ENCODE assay signal across 2 cellular contexts in the genomic region with DNA sequence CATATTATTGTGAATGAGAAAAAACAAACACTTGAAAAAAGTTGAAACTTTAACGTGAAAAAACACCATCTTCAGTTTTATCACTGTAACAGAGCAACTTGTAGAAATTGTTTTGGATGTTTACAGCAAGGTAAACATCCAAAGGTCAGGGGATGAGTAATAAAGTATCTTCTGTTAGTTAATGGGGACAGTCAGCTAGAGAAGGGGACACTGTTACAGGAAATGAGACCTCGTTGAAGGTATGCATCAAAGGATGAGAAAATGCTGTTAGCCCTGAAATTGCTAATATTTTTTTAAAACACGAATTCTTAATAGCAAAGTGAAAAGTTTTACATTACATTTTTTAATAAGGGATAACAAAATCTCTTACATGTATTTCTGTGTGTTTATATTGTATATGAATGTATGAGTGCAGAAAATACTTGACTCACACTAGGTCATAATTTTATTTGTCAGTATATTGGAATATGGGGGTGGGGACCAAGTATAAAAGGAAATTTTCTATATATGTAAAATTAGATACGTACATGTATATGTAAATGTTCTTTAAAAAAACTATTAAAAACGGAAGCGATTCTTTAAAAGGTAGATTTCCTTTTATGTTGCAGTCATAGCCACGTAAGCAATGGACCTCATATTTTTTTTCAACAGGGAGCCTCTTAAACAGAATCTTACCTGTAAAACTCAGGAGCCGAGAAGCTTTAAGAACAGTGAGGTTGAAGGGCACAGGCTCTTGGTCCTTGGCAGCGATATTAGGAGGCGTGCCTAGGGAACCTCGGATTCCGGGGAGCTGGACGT.
TF ChIP-seq lines count a peak whose summit lies in the region.

No MANE protein-coding gene starts in this region.

TF ChIP-seq in SK-N-SH, 30 proteins besides CTCF, POLR2A, EP300 and RAD21:
- TF ChIP-seq, protein P1, sequence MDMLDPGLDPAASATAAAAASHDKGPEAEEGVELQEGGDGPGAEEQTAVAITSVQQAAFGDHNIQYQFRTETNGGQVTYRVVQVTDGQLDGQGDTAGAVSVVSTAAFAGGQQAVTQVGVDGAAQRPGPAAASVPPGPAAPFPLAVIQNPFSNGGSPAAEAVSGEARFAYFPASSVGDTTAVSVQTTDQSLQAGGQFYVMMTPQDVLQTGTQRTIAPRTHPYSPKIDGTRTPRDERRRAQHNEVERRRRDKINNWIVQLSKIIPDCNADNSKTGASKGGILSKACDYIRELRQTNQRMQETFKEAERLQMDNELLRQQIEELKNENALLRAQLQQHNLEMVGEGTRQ (IDR thresholded peaks at IDR 0.05; ENCODE audit: borderline replicate concordance, low read depth, low read length), result no peak
- TF ChIP-seq SMC3 (IDR thresholded peaks at IDR 0.05; ENCODE audit: low read depth, low read length) (no peak), SIN3A (IDR thresholded peaks at IDR 0.05; ENCODE audit: borderline replicate concordance, low read depth, low read length) (no peak), CHD2 (IDR thresholded peaks at IDR 0.05; ENCODE audit: low read length, partially characterized antibody) (no peak), TAF1 (IDR thresholded peaks at IDR 0.05; ENCODE audit: borderline replicate concordance, low read depth, low read length) (no peak), JUND (IDR thresholded peaks at IDR 0.05) (no peak), FOXJ3 (CRISPR knock-in tag; IDR thresholded peaks at IDR 0.05) (no peak)
- TF ChIP-seq, protein P2, sequence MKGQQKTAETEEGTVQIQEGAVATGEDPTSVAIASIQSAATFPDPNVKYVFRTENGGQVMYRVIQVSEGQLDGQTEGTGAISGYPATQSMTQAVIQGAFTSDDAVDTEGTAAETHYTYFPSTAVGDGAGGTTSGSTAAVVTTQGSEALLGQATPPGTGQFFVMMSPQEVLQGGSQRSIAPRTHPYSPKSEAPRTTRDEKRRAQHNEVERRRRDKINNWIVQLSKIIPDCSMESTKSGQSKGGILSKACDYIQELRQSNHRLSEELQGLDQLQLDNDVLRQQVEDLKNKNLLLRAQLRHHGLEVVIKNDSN (IDR thresholded peaks at IDR 0.05; ENCODE audit: borderline replicate concordance, low read depth), result no peak
- TF ChIP-seq, protein P3, sequence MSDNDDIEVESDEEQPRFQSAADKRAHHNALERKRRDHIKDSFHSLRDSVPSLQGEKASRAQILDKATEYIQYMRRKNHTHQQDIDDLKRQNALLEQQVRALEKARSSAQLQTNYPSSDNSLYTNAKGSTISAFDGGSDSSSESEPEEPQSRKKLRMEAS (IDR thresholded peaks at IDR 0.05; ENCODE audit: low read depth), result no peak
- TF ChIP-seq, protein P4, sequence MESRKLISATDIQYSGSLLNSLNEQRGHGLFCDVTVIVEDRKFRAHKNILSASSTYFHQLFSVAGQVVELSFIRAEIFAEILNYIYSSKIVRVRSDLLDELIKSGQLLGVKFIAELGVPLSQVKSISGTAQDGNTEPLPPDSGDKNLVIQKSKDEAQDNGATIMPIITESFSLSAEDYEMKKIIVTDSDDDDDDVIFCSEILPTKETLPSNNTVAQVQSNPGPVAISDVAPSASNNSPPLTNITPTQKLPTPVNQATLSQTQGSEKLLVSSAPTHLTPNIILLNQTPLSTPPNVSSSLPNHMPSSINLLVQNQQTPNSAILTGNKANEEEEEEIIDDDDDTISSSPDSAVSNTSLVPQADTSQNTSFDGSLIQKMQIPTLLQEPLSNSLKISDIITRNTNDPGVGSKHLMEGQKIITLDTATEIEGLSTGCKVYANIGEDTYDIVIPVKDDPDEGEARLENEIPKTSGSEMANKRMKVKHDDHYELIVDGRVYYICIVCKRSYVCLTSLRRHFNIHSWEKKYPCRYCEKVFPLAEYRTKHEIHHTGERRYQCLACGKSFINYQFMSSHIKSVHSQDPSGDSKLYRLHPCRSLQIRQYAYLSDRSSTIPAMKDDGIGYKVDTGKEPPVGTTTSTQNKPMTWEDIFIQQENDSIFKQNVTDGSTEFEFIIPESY (IDR thresholded peaks at IDR 0.05; ENCODE audit: borderline replicate concordance, low read depth), result no peak
TF ChIP-seq in SK-N-SH: peak in this region for 0.

TF ChIP-seq in SK-N-SH treated with all-trans-retinoic acid at 6 μM for 48 hours, 23 proteins besides CTCF, POLR2A, EP300 and RAD21:
- no peak for TF ChIP-seq ZNF70 (CRISPR knock-in tag; IDR thresholded peaks at IDR 0.05)
- no peak for TF ChIP-seq ZC3H10 (CRISPR knock-in tag; IDR thresholded peaks at IDR 0.05)
- no peak for TF ChIP-seq BACH2 (CRISPR knock-in tag; IDR thresholded peaks at IDR 0.05; ENCODE audit: borderline replicate concordance)
- TF ChIP-seq, protein P5, sequence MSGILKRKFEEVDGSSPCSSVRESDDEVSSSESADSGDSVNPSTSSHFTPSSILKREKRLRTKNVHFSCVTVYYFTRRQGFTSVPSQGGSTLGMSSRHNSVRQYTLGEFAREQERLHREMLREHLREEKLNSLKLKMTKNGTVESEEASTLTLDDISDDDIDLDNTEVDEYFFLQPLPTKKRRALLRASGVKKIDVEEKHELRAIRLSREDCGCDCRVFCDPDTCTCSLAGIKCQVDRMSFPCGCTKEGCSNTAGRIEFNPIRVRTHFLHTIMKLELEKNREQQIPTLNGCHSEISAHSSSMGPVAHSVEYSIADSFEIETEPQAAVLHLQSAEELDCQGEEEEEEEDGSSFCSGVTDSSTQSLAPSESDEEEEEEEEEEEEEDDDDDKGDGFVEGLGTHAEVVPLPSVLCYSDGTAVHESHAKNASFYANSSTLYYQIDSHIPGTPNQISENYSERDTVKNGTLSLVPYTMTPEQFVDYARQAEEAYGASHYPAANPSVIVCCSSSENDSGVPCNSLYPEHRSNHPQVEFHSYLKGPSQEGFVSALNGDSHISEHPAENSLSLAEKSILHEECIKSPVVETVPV (CRISPR knock-in tag; IDR thresholded peaks at IDR 0.05), result no peak
- no peak for TF ChIP-seq ZFP30 (CRISPR knock-in tag; IDR thresholded peaks at IDR 0.05)
- TF ChIP-seq PPARA (CRISPR knock-in tag; IDR thresholded peaks at IDR 0.05; ENCODE audit: borderline replicate concordance), result no peak
- TF ChIP-seq ARNTL (CRISPR knock-in tag; IDR thresholded peaks at IDR 0.05; ENCODE audit: borderline replicate concordance, low read depth), result no peak
- TF ChIP-seq, protein P6, sequence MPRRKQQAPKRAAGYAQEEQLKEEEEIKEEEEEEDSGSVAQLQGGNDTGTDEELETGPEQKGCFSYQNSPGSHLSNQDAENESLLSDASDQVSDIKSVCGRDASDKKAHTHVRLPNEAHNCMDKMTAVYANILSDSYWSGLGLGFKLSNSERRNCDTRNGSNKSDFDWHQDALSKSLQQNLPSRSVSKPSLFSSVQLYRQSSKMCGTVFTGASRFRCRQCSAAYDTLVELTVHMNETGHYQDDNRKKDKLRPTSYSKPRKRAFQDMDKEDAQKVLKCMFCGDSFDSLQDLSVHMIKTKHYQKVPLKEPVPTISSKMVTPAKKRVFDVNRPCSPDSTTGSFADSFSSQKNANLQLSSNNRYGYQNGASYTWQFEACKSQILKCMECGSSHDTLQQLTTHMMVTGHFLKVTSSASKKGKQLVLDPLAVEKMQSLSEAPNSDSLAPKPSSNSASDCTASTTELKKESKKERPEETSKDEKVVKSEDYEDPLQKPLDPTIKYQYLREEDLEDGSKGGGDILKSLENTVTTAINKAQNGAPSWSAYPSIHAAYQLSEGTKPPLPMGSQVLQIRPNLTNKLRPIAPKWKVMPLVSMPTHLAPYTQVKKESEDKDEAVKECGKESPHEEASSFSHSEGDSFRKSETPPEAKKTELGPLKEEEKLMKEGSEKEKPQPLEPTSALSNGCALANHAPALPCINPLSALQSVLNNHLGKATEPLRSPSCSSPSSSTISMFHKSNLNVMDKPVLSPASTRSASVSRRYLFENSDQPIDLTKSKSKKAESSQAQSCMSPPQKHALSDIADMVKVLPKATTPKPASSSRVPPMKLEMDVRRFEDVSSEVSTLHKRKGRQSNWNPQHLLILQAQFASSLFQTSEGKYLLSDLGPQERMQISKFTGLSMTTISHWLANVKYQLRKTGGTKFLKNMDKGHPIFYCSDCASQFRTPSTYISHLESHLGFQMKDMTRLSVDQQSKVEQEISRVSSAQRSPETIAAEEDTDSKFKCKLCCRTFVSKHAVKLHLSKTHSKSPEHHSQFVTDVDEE (CRISPR knock-in tag; IDR thresholded peaks at IDR 0.05), result no peak
- TF ChIP-seq, protein P7, sequence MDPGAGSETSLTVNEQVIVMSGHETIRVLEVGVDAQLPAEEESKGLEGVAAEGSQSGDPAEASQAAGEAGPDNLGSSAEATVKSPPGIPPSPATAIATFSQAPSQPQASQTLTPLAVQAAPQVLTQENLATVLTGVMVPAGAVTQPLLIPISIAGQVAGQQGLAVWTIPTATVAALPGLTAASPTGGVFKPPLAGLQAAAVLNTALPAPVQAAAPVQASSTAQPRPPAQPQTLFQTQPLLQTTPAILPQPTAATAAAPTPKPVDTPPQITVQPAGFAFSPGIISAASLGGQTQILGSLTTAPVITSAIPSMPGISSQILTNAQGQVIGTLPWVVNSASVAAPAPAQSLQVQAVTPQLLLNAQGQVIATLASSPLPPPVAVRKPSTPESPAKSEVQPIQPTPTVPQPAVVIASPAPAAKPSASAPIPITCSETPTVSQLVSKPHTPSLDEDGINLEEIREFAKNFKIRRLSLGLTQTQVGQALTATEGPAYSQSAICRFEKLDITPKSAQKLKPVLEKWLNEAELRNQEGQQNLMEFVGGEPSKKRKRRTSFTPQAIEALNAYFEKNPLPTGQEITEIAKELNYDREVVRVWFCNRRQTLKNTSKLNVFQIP (CRISPR knock-in tag; IDR thresholded peaks at IDR 0.05; ENCODE audit: borderline replicate concordance, low read depth), result no peak
- no peak for TF ChIP-seq ZNF8 (CRISPR knock-in tag; IDR thresholded peaks at IDR 0.05)
- TF ChIP-seq ISL1 (CRISPR knock-in tag; IDR thresholded peaks at IDR 0.05), result no peak
- no peak for TF ChIP-seq ZFP3 (CRISPR knock-in tag; IDR thresholded peaks at IDR 0.05)
- TF ChIP-seq, protein P8, sequence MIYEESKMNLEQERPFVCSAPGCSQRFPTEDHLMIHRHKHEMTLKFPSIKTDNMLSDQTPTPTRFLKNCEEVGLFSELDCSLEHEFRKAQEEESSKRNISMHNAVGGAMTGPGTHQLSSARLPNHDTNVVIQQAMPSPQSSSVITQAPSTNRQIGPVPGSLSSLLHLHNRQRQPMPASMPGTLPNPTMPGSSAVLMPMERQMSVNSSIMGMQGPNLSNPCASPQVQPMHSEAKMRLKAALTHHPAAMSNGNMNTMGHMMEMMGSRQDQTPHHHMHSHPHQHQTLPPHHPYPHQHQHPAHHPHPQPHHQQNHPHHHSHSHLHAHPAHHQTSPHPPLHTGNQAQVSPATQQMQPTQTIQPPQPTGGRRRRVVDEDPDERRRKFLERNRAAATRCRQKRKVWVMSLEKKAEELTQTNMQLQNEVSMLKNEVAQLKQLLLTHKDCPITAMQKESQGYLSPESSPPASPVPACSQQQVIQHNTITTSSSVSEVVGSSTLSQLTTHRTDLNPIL (CRISPR knock-in tag; IDR thresholded peaks at IDR 0.05; ENCODE audit: low read depth), result no peak
- TF ChIP-seq, protein P9, sequence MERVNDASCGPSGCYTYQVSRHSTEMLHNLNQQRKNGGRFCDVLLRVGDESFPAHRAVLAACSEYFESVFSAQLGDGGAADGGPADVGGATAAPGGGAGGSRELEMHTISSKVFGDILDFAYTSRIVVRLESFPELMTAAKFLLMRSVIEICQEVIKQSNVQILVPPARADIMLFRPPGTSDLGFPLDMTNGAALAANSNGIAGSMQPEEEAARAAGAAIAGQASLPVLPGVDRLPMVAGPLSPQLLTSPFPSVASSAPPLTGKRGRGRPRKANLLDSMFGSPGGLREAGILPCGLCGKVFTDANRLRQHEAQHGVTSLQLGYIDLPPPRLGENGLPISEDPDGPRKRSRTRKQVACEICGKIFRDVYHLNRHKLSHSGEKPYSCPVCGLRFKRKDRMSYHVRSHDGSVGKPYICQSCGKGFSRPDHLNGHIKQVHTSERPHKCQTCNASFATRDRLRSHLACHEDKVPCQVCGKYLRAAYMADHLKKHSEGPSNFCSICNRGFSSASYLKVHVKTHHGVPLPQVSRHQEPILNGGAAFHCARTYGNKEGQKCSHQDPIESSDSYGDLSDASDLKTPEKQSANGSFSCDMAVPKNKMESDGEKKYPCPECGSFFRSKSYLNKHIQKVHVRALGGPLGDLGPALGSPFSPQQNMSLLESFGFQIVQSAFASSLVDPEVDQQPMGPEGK (CRISPR knock-in tag; IDR thresholded peaks at IDR 0.05; ENCODE audit: borderline replicate concordance), result no peak
- no peak for TF ChIP-seq ZNF565 (CRISPR knock-in tag; conservative IDR thresholded peaks at IDR 0.05; ENCODE audit: low read depth)
- no peak for TF ChIP-seq ESRRG (CRISPR knock-in tag; IDR thresholded peaks at IDR 0.05)
